8 cellular contexts compared by ENCODE assay signal in genomic region chr5:153965102-153965645, GRCh38.
DNase-seq lines count a peak whose midpoint lies in the region; ATAC-seq and TF ChIP-seq lines count a peak whose summit lies in the region.

No MANE protein-coding gene starts in this region.

- no peak overlapping the region for H3K4me3 ChIP-seq in AG10803 (ENCODE audit: low read length)

- H3K9me3 Mint-ChIP-seq in nephron progenitor cell, result no peaks in the 10 kb centered on the region

- H3K27me3 Mint-ChIP-seq in nephron progenitor cell (ENCODE audit: low read depth, poor library complexity), result peaks cover 8% of the 10 kb centered on the region

- peak; percentile 69 for ATAC-seq in HG03095 (IDR thresholded peaks at IDR 0.05; ENCODE audit: unreplicated experiment)
- ATAC-seq in GM21390 (IDR thresholded peaks at IDR 0.05; ENCODE audit: unreplicated experiment), result no peak

- peak overlapping the region; percentile 73 for H3K4me3 Mint-ChIP-seq in nephron progenitor cell

- in situ Hi-C loops in GM13976 (cut with MboI; ENCODE audit: low sequenced_read_pairs, unreplicated experiment), result loop anchor here (25.0 kb wide), 2 partner anchors 453 to 1428 kb away; no protein-coding TSS in a partner anchor

- H3K36me3 Mint-ChIP-seq in nephron progenitor cell (ENCODE audit: low read depth), result no peaks in the 10 kb centered on the region

- H3K4me1 Mint-ChIP-seq in nephron progenitor cell, result peaks cover 13% of the 10 kb centered on the region

- TF ChIP-seq CTCF in AG10803 (conservative IDR thresholded peaks at IDR 0.05; ENCODE audit: low read length) (peak; percentile 97), GM13976 (IDR thresholded peaks at IDR 0.05; ENCODE audit: borderline replicate concordance, control extremely low read depth, extremely low read depth, insufficient read depth, missing control alignments) (peak; percentile 72), nephron progenitor cell (IDR thresholded peaks at IDR 0.05) (peak; percentile 88)

- DNase-seq in AG10803 (ENCODE audit: low read depth) (peak; percentile 69), GM13976 (ENCODE audit: low spot score) (peak; percentile 81), NCI-H2196 treated with DMSO at 0.1 percent for 48 hours (lab: John Stamatoyannopoulos, UW; ENCODE audit: unreplicated experiment) (peak; percentile 38), fibroblast of peridontal ligament (ENCODE audit: extremely low read depth) (peak; percentile 59), nephron progenitor cell (peak; percentile 74)
- DNase-seq in activated CD4-positive, alpha-beta T cell treated with anti-CD3 and anti-CD28 coated beads, Interleukin-2, amount 50 U/mL, for 48 hours, result peak; percentile 29 to 50

- no peak overlapping the region for H3K27ac Mint-ChIP-seq in nephron progenitor cell
